In the genomic region with DNA sequence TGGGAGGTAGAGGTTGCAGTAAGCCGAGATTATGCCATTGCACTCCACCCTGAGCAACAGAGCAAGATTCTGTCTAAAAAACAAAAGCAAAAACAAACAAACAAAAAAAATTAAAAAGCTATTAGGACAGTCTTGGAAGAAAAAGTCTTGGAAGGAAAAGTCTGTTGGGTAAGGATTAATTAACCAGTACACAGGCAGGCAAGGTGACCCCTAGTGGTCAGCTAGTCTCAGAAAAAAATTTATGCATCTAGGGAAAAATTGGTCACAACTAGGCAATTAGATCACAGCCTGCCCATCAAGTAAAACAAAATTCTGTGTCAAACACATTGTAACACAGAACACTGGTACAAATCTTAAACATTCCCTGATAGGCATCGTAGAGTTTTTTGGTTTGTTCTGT, we compare ENCODE assay signal across 8 cellular contexts. TPM values are rescaled to one million over a fixed set of nuclear protein-coding genes. Genes with fewer than 3 reads are reported as not detected.
DNase-seq lines count a peak whose midpoint lies in the region; ATAC-seq and TF ChIP-seq lines count a peak whose summit lies in the region.

No MANE protein-coding gene starts in this region.

- H3K27me3 ChIP-seq in Loucy (ENCODE audit: insufficient read depth, low read length, poor library complexity, severe bottlenecking) (no peaks in the 10 kb centered on the region), adrenal gland (peaks cover 12% of the 10 kb centered on the region), kidney epithelial cell (ENCODE audit: control insufficient read depth, insufficient read depth, low read length) (no peaks in the 10 kb centered on the region)

- H3K4me1 ChIP-seq in Loucy (ENCODE audit: insufficient read depth, low read length, poor library complexity, severe bottlenecking) (no peaks in the 10 kb centered on the region), adrenal gland (replicated peaks in 1 of 2) (no peaks in the 10 kb centered on the region)

- H3K4me1 Mint-ChIP-seq in stimulated activated naive CD8-positive, alpha-beta T cell treated with anti-CD3 and anti-CD28 coated beads, Interleukin-15, amount 100 ng/mL, for 72 hours, result no peaks in the 10 kb centered on the region

- no peak overlapping the region for H2AFZ ChIP-seq in Loucy (ENCODE audit: low read length)

- TF ChIP-seq CTCF in Loucy (conservative IDR thresholded peaks at IDR 0.05; ENCODE audit: low read length), result peak; percentile 67
- TF ChIP-seq CTCF in adrenal gland (IDR thresholded peaks at IDR 0.05), result peak; percentile 39 to 64 (median 50)
- peak; percentile 62 for TF ChIP-seq CTCF in kidney epithelial cell (IDR thresholded peaks at IDR 0.05; ENCODE audit: insufficient read depth, low read length, poor library complexity, severe bottlenecking)

- DNase-seq in NCI-H2029 treated with DMSO at 0.1 percent for 48 hours (lab: John Stamatoyannopoulos, UW) (peak; percentile 33), NCI-H2029 (lab: John Stamatoyannopoulos, UW) (no peak), adrenal gland (peak in 1 of 7 donors; percentile 35), kidney epithelial cell (ENCODE audit: low read depth) (no peak), SHP77 (lab: John Stamatoyannopoulos, UW) (no peak), GM19238 (ENCODE audit: insufficient read length, low spot score) (no peak)
- DNase-seq in stimulated activated naive CD8-positive, alpha-beta T cell treated with anti-CD3 and anti-CD28 coated beads, Interleukin-15, amount 100 ng/mL, for 72 hours, result no peak

- H3K36me3 ChIP-seq in Loucy (ENCODE audit: insufficient read depth, low read length), result no peaks in the 10 kb centered on the region
- H3K36me3 ChIP-seq in adrenal gland (replicated peaks in 1 of 2), result no peaks in the 10 kb centered on the region
- H3K36me3 ChIP-seq in kidney epithelial cell (ENCODE audit: control insufficient read depth, insufficient read depth, low read length), result no peaks in the 10 kb centered on the region

- peaks cover 26% of the 10 kb centered on the region for H3K27me3 Mint-ChIP-seq in stimulated activated naive CD8-positive, alpha-beta T cell treated with anti-CD3 and anti-CD28 coated beads, Interleukin-15, amount 100 ng/mL, for 72 hours

- no peak overlapping the region for H3K27ac Mint-ChIP-seq in stimulated activated naive CD8-positive, alpha-beta T cell treated with anti-CD3 and anti-CD28 coated beads, Interleukin-15, amount 100 ng/mL, for 72 hours

- H3K9me2 ChIP-seq in Loucy (replicated peaks; ENCODE audit: low read depth, low read length), result no peaks in the 10 kb centered on the region

- H3K9me3 Mint-ChIP-seq in stimulated activated naive CD8-positive, alpha-beta T cell treated with anti-CD3 and anti-CD28 coated beads, Interleukin-15, amount 100 ng/mL, for 72 hours, result peaks cover 0 to 12% of the 10 kb centered on the region in 2 donors

- 59 to 73% (median 68%) methylated on average over 2 of the region's 2 CpGs for WGBS in adrenal gland, 4 donors

- no peak overlapping the region for H3K4me3 ChIP-seq in Loucy (ENCODE audit: low read length, poor library complexity, severe bottlenecking)
- H3K4me3 ChIP-seq in adrenal gland, result no peak overlapping the region
- H3K4me3 ChIP-seq in kidney epithelial cell (ENCODE audit: low read depth, low read length), result no peak overlapping the region

- no peaks in the 10 kb centered on the region for H3F3A ChIP-seq in Loucy (ENCODE audit: low read depth)

- no peak overlapping the region for H3K4me2 ChIP-seq in Loucy (ENCODE audit: low read depth, low read length, poor library complexity, severe bottlenecking)

- intact Hi-C loops in adrenal gland (cut with DNase I), result no loop called here

- TF ChIP-seq POLR2A in adrenal gland (IDR thresholded peaks at IDR 0.05), result no peak

- H4K20me1 ChIP-seq in Loucy (ENCODE audit: insufficient read depth, low read length, poor library complexity, severe bottlenecking), result no peaks in the 10 kb centered on the region

- H3K27ac ChIP-seq in adrenal gland, result no peak overlapping the region

- no peak overlapping the region for H3K4me3 Mint-ChIP-seq in stimulated activated naive CD8-positive, alpha-beta T cell treated with anti-CD3 and anti-CD28 coated beads, Interleukin-15, amount 100 ng/mL, for 72 hours

- H3K9ac ChIP-seq in Loucy (ENCODE audit: low read depth, low read length, poor library complexity, severe bottlenecking), result no peak overlapping the region

- no peaks in the 10 kb centered on the region for H3K9me3 ChIP-seq in Loucy (ENCODE audit: insufficient read depth, low read depth, low read length)
- no peaks in the 10 kb centered on the region for H3K9me3 ChIP-seq in adrenal gland (replicated peaks in 1 of 3)

- H3K79me2 ChIP-seq in Loucy (ENCODE audit: insufficient read depth, low read length), result no peaks in the 10 kb centered on the region

- ATAC-seq in stimulated activated naive CD8-positive, alpha-beta T cell treated with anti-CD3 and anti-CD28 coated beads, Interleukin-15, amount 100 ng/mL, for 72 hours, result no peak

RNA-seq across cellular contexts. Expression of a gene that starts 6.7 kb away (rescaled TPM):
- not detected for total RNA-seq in adrenal gland
- polyA plus RNA-seq in adrenal gland, result not detected
- total RNA-seq in kidney epithelial cell, result 2.1 and 3.8 TPM in 2 replicates

RNA-seq across cellular contexts. Expression of a gene that starts 43.6 kb away (rescaled TPM):
- total RNA-seq in adrenal gland, result 10 to 100 TPM; 17.5 to 45.7 (median 25.4) TPM
- polyA plus RNA-seq in adrenal gland, result 10 to 100 TPM; 36.9 to 45.1 (median 44.0) TPM
- total RNA-seq in kidney epithelial cell, result 32.8 and 34.8 TPM in 2 replicates
